Comparison of ENCODE assay signal across 1 cellular context in the genomic region with DNA sequence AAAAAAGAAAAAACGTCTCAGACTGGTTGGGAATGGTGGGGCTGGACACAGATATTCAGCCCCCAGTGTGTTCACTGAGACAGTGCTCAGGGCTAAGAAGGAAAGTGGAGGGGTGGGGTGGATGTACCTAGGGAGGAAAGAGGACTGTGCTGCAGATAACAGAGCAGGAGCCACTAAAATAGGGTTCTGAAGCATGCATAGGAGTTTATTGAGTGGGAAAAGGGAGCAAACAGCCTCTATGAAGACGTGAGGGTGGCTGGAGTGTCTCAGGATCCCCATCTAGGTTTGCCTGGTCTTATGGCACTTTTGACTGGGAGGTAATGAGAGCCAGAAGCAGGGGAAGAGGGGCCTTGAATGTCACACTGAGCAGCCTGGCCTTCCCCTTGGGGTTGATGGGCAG.
TF ChIP-seq lines count a peak whose summit lies in the region.

No MANE protein-coding gene starts in this region.

TF ChIP-seq in SK-N-SH, 30 proteins besides CTCF, POLR2A, EP300 and RAD21 (continued from another document):
- TF ChIP-seq, protein P1, sequence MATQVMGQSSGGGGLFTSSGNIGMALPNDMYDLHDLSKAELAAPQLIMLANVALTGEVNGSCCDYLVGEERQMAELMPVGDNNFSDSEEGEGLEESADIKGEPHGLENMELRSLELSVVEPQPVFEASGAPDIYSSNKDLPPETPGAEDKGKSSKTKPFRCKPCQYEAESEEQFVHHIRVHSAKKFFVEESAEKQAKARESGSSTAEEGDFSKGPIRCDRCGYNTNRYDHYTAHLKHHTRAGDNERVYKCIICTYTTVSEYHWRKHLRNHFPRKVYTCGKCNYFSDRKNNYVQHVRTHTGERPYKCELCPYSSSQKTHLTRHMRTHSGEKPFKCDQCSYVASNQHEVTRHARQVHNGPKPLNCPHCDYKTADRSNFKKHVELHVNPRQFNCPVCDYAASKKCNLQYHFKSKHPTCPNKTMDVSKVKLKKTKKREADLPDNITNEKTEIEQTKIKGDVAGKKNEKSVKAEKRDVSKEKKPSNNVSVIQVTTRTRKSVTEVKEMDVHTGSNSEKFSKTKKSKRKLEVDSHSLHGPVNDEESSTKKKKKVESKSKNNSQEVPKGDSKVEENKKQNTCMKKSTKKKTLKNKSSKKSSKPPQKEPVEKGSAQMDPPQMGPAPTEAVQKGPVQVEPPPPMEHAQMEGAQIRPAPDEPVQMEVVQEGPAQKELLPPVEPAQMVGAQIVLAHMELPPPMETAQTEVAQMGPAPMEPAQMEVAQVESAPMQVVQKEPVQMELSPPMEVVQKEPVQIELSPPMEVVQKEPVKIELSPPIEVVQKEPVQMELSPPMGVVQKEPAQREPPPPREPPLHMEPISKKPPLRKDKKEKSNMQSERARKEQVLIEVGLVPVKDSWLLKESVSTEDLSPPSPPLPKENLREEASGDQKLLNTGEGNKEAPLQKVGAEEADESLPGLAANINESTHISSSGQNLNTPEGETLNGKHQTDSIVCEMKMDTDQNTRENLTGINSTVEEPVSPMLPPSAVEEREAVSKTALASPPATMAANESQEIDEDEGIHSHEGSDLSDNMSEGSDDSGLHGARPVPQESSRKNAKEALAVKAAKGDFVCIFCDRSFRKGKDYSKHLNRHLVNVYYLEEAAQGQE (IDR thresholded peaks at IDR 0.05; ENCODE audit: low read depth, low read length) = no peak
- TF ChIP-seq POLR2AphosphoS5 (IDR thresholded peaks at IDR 0.05; ENCODE audit: low read depth, low read length) = no peak
- no peak for TF ChIP-seq MXI1 (IDR thresholded peaks at IDR 0.05; ENCODE audit: low read depth, low read length)
- TF ChIP-seq ELF1 (IDR thresholded peaks at IDR 0.05) = no peak
- TF ChIP-seq RXRA (IDR thresholded peaks at IDR 0.05; ENCODE audit: borderline replicate concordance, low read depth) = no peak
- TF ChIP-seq, protein P2, sequence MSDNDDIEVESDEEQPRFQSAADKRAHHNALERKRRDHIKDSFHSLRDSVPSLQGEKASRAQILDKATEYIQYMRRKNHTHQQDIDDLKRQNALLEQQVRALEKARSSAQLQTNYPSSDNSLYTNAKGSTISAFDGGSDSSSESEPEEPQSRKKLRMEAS (IDR thresholded peaks at IDR 0.05; ENCODE audit: low read depth) = no peak
- TF ChIP-seq NRF1 (IDR thresholded peaks at IDR 0.05; ENCODE audit: low read depth, low read length) = no peak
- TF ChIP-seq, protein P3, sequence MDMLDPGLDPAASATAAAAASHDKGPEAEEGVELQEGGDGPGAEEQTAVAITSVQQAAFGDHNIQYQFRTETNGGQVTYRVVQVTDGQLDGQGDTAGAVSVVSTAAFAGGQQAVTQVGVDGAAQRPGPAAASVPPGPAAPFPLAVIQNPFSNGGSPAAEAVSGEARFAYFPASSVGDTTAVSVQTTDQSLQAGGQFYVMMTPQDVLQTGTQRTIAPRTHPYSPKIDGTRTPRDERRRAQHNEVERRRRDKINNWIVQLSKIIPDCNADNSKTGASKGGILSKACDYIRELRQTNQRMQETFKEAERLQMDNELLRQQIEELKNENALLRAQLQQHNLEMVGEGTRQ (IDR thresholded peaks at IDR 0.05; ENCODE audit: borderline replicate concordance, low read depth, low read length) = no peak
- no peak for TF ChIP-seq FOSL2 (IDR thresholded peaks at IDR 0.05; ENCODE audit: borderline replicate concordance, low read depth)
- TF ChIP-seq SIN3A (IDR thresholded peaks at IDR 0.05; ENCODE audit: borderline replicate concordance, low read depth, low read length) = no peak
- TF ChIP-seq, protein P4, sequence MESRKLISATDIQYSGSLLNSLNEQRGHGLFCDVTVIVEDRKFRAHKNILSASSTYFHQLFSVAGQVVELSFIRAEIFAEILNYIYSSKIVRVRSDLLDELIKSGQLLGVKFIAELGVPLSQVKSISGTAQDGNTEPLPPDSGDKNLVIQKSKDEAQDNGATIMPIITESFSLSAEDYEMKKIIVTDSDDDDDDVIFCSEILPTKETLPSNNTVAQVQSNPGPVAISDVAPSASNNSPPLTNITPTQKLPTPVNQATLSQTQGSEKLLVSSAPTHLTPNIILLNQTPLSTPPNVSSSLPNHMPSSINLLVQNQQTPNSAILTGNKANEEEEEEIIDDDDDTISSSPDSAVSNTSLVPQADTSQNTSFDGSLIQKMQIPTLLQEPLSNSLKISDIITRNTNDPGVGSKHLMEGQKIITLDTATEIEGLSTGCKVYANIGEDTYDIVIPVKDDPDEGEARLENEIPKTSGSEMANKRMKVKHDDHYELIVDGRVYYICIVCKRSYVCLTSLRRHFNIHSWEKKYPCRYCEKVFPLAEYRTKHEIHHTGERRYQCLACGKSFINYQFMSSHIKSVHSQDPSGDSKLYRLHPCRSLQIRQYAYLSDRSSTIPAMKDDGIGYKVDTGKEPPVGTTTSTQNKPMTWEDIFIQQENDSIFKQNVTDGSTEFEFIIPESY (IDR thresholded peaks at IDR 0.05; ENCODE audit: borderline replicate concordance, low read depth) = no peak
- TF ChIP-seq, protein P5, sequence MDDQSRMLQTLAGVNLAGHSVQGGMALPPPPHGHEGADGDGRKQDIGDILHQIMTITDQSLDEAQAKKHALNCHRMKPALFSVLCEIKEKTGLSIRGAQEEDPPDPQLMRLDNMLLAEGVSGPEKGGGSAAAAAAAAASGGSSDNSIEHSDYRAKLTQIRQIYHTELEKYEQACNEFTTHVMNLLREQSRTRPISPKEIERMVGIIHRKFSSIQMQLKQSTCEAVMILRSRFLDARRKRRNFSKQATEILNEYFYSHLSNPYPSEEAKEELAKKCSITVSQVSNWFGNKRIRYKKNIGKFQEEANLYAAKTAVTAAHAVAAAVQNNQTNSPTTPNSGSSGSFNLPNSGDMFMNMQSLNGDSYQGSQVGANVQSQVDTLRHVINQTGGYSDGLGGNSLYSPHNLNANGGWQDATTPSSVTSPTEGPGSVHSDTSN (IDR thresholded peaks at IDR 0.05) = no peak
- TF ChIP-seq, protein P6, sequence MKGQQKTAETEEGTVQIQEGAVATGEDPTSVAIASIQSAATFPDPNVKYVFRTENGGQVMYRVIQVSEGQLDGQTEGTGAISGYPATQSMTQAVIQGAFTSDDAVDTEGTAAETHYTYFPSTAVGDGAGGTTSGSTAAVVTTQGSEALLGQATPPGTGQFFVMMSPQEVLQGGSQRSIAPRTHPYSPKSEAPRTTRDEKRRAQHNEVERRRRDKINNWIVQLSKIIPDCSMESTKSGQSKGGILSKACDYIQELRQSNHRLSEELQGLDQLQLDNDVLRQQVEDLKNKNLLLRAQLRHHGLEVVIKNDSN (IDR thresholded peaks at IDR 0.05; ENCODE audit: borderline replicate concordance, low read depth) = no peak
- no peak for TF ChIP-seq GATA2 (CRISPR knock-in tag; IDR thresholded peaks at IDR 0.05)
